In the genomic region with DNA sequence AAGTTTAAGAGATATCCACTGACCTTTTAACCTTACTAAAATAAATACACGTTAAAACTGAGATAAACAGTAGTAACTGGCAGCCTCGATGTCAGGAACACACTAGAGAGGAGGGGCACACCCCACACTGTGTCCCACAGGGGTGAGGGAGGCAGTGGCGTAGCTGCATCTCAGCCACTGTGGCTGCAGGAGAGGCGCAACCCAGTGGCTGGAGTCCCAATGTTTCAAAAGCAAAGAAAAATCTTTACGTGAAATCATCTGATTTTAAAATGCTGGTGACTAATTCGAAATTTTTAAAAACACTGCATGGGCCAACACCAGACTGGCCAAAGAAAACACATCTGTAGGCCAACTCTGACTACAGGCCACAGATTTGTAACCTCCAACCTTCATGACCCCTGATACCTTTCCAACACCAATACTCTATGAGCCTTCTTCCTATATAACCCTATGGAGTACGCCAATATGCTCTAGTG, we compare ENCODE assay signal across 14 cellular contexts. TPM values are rescaled to one million over a fixed set of nuclear protein-coding genes. Genes with fewer than 3 reads are reported as not detected.
DNase-seq lines count a peak whose midpoint lies in the region; ATAC-seq and TF ChIP-seq lines count a peak whose summit lies in the region.
"Had no signal": no experiment of that assay in that cellular context is flagged by ENCODE, and none has a peak within 500 bp of the region (broad histone marks: within the 10 kb centered on the region; RNA-seq: fewer than 3 reads in every experiment).

No MANE protein-coding gene starts in this region.

- peaks cover 98% of the 10 kb centered on the region for H3K79me2 ChIP-seq in MM.1S (ENCODE audit: low read length)

- TF ChIP-seq CTCF in left lung (IDR thresholded peaks at IDR 0.05) (no peak), thoracic aorta (IDR thresholded peaks at IDR 0.05) (no peak), MM.1S (IDR thresholded peaks at IDR 0.05; ENCODE audit: low read length) (no peak)

- peak; percentile 77 for DNase-seq in HS-5 (ENCODE audit: low read depth)
- no peak for DNase-seq in left lung
- DNase-seq in thoracic aorta (ENCODE audit: low spot score) = peak; percentile 46
- no peak for DNase-seq in substantia nigra (lab: John Stamatoyannopoulos, UW)
- no peak for DNase-seq in MM.1S
- no peak for DNase-seq in G401 (ENCODE audit: low spot score)
- DNase-seq: activated T-cell treated with anti-CD3 and anti-CD28 coated beads, Interleukin-2, amount 50 U/mL, for 4 hours; DND-41; midbrain; NCI-H446; stimulated activated CD4-positive, alpha-beta T cell treated with anti-CD3 and anti-CD28 coated beads, Interleukin-4, amount 100 ng/mL, for 1 hour; T-helper 9 cell had no signal

- H4K20me1 ChIP-seq in MM.1S (ENCODE audit: insufficient read depth, low read length) = no peaks in the 10 kb centered on the region

- no peaks in the 10 kb centered on the region for H3K9me2 ChIP-seq in MM.1S (replicated peaks; ENCODE audit: insufficient read depth, low read length)

- no peaks in the 10 kb centered on the region for H3K27me3 ChIP-seq in left lung
- H3K27me3 ChIP-seq in thoracic aorta (replicated peaks; ENCODE audit: insufficient read depth) = no peaks in the 10 kb centered on the region
- H3K27me3 ChIP-seq in MM.1S (replicated peaks; ENCODE audit: insufficient read depth, low read length) = no peaks in the 10 kb centered on the region

- intact Hi-C loops in left lung (cut with DNase I) = no loop called here

- in situ Hi-C loops in G401 (cut with HindIII; ENCODE audit: low sequenced_read_pairs) = no loop called here

- H3K36me3 ChIP-seq in left lung = no peaks in the 10 kb centered on the region
- H3K36me3 ChIP-seq in thoracic aorta = no peaks in the 10 kb centered on the region
- peaks cover 10% of the 10 kb centered on the region for H3K36me3 ChIP-seq in MM.1S (replicated peaks; ENCODE audit: insufficient read depth, low read length)

- peaks cover 18 to 22% of the 10 kb centered on the region in 2 donors for H3K4me1 ChIP-seq in left lung
- peaks cover 26 to 64% of the 10 kb centered on the region in 2 donors for H3K4me1 ChIP-seq in thoracic aorta (ENCODE audit: control insufficient read depth in 1 of 2, low read depth in 2 of 2)
- peaks cover 53% of the 10 kb centered on the region for H3K4me1 ChIP-seq in MM.1S (ENCODE audit: low read length)

- no peak overlapping the region for H3K4me3 ChIP-seq in left lung
- no peak overlapping the region for H3K4me3 ChIP-seq in thoracic aorta
- H3K4me3 ChIP-seq in MM.1S (ENCODE audit: low read length) = no peak overlapping the region

- no peaks in the 10 kb centered on the region for H3K9me3 ChIP-seq in left lung
- H3K9me3 ChIP-seq in thoracic aorta = no peaks in the 10 kb centered on the region
- no peaks in the 10 kb centered on the region for H3K9me3 ChIP-seq in MM.1S (replicated peaks; ENCODE audit: insufficient read depth, low read length)

- peak overlapping the region; percentile 12 for H3K27ac ChIP-seq in cingulate gyrus (ENCODE audit: low read depth, low read length)
- H3K27ac ChIP-seq in left lung = peak overlapping the region; percentile 9 to 59
- H3K27ac ChIP-seq in thoracic aorta = peak overlapping the region; percentile 66 to 79
- H3K27ac ChIP-seq in substantia nigra (ENCODE audit: low read depth, low read length, poor library complexity, severe bottlenecking) = no peak overlapping the region
- no peak overlapping the region; the same call in 1 of the 2 replicates for H3K27ac ChIP-seq in MM.1S (ENCODE audit: low read length)

- no peaks in the 10 kb centered on the region for H3F3A ChIP-seq in MM.1S (ENCODE audit: insufficient read depth, low read length)

- H2AFZ ChIP-seq in MM.1S (ENCODE audit: low read length) = no peak overlapping the region

- H3K9ac ChIP-seq in MM.1S (ENCODE audit: low read length) = no peak overlapping the region

- no peak overlapping the region for H3K4me2 ChIP-seq in MM.1S (ENCODE audit: low read depth, low read length)

- ATAC-seq in left lung (peak; percentile 37), thoracic aorta (ENCODE audit: insufficient number of reproducible peaks, low FRiP score, low read depth) (peak; percentile 35), HG02588 (IDR thresholded peaks at IDR 0.05; ENCODE audit: unreplicated experiment) (no peak)
- ATAC-seq: activated T-cell treated with anti-CD3 and anti-CD28 coated beads, Interleukin-2, amount 50 U/mL, for 4 hours had no signal

RNA-seq across cellular contexts. Expression of gene TRAM2, which starts 54.7 kb away (rescaled TPM):
- total RNA-seq in left lung (10 to 100 TPM; 30.5 to 38.4 TPM), thoracic aorta (10 to 100 TPM; 40.0 to 41.8 TPM)
- total RNA-seq in G401 (2014; rRNA removed; shearing (Covaris generic)) = 4.9 and 9.6 TPM in 2 replicates

Comparison
In these comparisons a context has a peak if more than half of its experiments do, and no peak if none do; other contexts are left out.
1. DNase-seq: peak in HS-5 (single experiment) and thoracic aorta (single experiment); none in left lung (0 of 2), substantia nigra (0 of 49), MM.1S (single experiment) and G401 (single experiment).
2. H3K27ac ChIP-seq: peak in cingulate gyrus (single experiment), left lung (2 of 2) and thoracic aorta (2 of 2); none in substantia nigra (single experiment) and MM.1S (single experiment).